Comparison of ENCODE assay signal across 26 cellular contexts in the genomic region with DNA sequence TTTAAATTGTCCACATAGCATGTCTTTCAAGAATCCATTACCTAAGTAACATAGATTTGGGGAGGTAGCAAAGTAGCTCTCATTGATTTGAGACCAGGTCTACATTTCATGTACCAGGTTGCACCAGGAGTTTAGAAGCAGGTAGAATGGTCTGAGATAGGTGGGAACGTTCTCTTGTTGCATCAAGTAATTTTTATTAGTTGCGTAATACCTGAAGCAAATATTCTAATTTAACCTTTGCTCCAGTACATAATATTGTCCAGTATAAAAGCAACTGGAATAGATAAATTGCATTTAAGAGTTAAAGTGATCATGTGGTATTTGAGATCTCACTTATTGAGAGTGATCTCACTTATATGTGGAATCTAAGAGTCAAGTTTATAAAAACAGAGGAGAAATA.
"Had no signal": no experiment of that assay in that cellular context is flagged by ENCODE, and none has a peak within 500 bp of the region (broad histone marks: within the 10 kb centered on the region; RNA-seq: fewer than 3 reads in every experiment).

No MANE protein-coding gene starts in this region.

- H3K36me3 ChIP-seq: colonic mucosa, esophagus squamous epithelium, gastrocnemius medialis, heart right ventricle, left lung, lower lobe of right lung had no signal

- H3K27ac ChIP-seq: colonic mucosa, epithelial cell of prostate, esophagus squamous epithelium, gastrocnemius medialis, heart right ventricle, left lung, lower lobe of right lung had no signal

- H3K4me3 ChIP-seq: colonic mucosa, esophagus squamous epithelium, gastrocnemius medialis, heart right ventricle, left lung, lower lobe of right lung, mucosa of descending colon had no signal

- H3K27me3 ChIP-seq: colonic mucosa, esophagus squamous epithelium, gastrocnemius medialis, heart right ventricle, left lung had no signal

- DNase-seq: colonic mucosa; cortex of kidney; effector CD8-positive, alpha-beta T cell; effector memory CD8-positive, alpha-beta T cell; endodermal cell; erythroblast; esophagus squamous epithelium; foreskin fibroblast; foreskin melanocyte; gastrocnemius medialis; glutamatergic neuron; head of caudate nucleus; heart right ventricle; hippocampal formation; left cardiac atrium; left lung; left ventricle myocardium superior; lower lobe of right lung; mesenchymal stem cell; mucosa of descending colon; naive B cell had no signal

- H3K4me1 ChIP-seq: colonic mucosa, esophagus squamous epithelium, gastrocnemius medialis, heart right ventricle, left lung, lower lobe of right lung had no signal

- H3K9me3 ChIP-seq: colonic mucosa, gastrocnemius medialis, lower lobe of right lung had no signal

- FAIRE-seq: endometrium, islet of Langerhans, keratinocyte had no signal

- ATAC-seq: effector memory CD8-positive, alpha-beta T cell; esophagus mucosa; gastrocnemius medialis; heart right ventricle; left cardiac atrium; left lung; left ventricle myocardium superior; lower lobe of right lung; mucosa of descending colon had no signal
